8 cellular contexts compared by ENCODE assay signal in the genomic region with DNA sequence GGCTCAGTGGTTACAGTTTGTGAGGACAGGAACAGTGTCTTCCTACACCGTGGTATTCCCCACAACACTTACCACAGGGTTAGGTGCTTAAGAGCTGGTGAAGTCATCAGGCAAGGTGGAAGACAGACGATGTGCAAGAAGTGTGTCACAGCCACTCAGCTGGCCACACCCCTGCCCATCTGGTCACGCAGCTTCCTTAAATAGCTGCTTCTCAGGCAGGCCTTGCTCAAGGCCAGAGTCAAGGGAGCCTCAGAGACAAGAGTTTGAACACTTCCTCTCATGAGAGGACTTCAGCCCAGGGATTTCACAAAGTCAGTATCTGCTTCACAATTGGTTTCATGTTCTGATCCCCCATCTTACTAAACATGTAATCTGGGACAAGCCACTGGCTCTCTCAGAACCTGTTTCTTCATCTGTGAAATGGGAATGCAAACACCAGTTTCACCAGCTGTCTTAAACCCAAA.
DNase-seq lines count a peak whose midpoint lies in the region; ATAC-seq and TF ChIP-seq lines count a peak whose summit lies in the region.

No MANE protein-coding gene starts in this region.

- no peaks in the 10 kb centered on the region for H3K9me3 ChIP-seq in CD4-positive, alpha-beta T cell (ENCODE audit: control insufficient read depth, low read length)
- H3K9me3 ChIP-seq in uterus = no peaks in the 10 kb centered on the region
- no peaks in the 10 kb centered on the region for H3K9me3 ChIP-seq in osteoblast (ENCODE audit: low read depth, low read length)

- H3K27ac ChIP-seq in CD4-positive, alpha-beta T cell (ENCODE audit: low read depth, low read length) = no peak overlapping the region
- H3K27ac ChIP-seq in uterus (no peak overlapping the region), osteoblast (ENCODE audit: low read depth, low read length) (no peak overlapping the region)

- H3K27me3 ChIP-seq in CD4-positive, alpha-beta T cell (ENCODE audit: control insufficient read depth, insufficient read depth, low read length) = no peaks in the 10 kb centered on the region
- H3K27me3 ChIP-seq in uterus (no peaks in the 10 kb centered on the region), osteoblast (ENCODE audit: insufficient read depth, low read length) (no peaks in the 10 kb centered on the region)

- TF ChIP-seq CTCF in CD4-positive, alpha-beta T cell (IDR thresholded peaks at IDR 0.05) = no peak
- TF ChIP-seq CTCF in uterus (IDR thresholded peaks at IDR 0.05) = no peak
- no peak for TF ChIP-seq CTCF in osteoblast (IDR thresholded peaks at IDR 0.05; ENCODE audit: extremely low read depth, low read depth, low read length)

- H3K9me3 Mint-ChIP-seq in CD4-positive, alpha-beta T cell = no peaks in the 10 kb centered on the region
- H3K9me3 Mint-ChIP-seq in immature natural killer cell = no peaks in the 10 kb centered on the region

- H3K4me2 ChIP-seq in osteoblast (ENCODE audit: insufficient read depth, low read length) = no peak overlapping the region

- CTCF ChIA-PET in CD4-positive, alpha-beta T cell (lab: Charles Lee) = no interaction called here

- DNase-seq in CD4-positive, alpha-beta T cell = no peak
- DNase-seq in GM19240 (ENCODE audit: insufficient read length, low spot score) (peak; percentile 18), SKM-1 treated with dmso at 0.1 percent for 144 hours (lab: John Stamatoyannopoulos, UW; ENCODE audit: unreplicated experiment) (peak; percentile 98), immature natural killer cell (peak; percentile 56 to 70 (median 66)), uterus (no peak), osteoblast (ENCODE audit: insufficient read length, low spot score, missing footprints) (no peak)
- no peak for DNase-seq in effector CD8-positive, alpha-beta T cell (lab: John Stamatoyannopoulos, UW)

- H4K20me1 ChIP-seq in osteoblast (ENCODE audit: insufficient read depth, low read length) = no peaks in the 10 kb centered on the region

- H3K4me3 ChIP-seq in uterus = no peak overlapping the region
- no peak overlapping the region for H3K4me3 ChIP-seq in osteoblast (ENCODE audit: insufficient read depth, low read length)

- H3K27me3 Mint-ChIP-seq in CD4-positive, alpha-beta T cell = no peaks in the 10 kb centered on the region
- H3K27me3 Mint-ChIP-seq in immature natural killer cell (ENCODE audit: low read depth in 3 of 3) = no peaks in the 10 kb centered on the region

- H3K27ac Mint-ChIP-seq in CD4-positive, alpha-beta T cell = no peak overlapping the region
- peak overlapping the region; percentile 83 to 93 (median 89) for H3K27ac Mint-ChIP-seq in immature natural killer cell

- no peaks in the 10 kb centered on the region for H3K36me3 Mint-ChIP-seq in CD4-positive, alpha-beta T cell (ENCODE audit: low read depth)
- peaks cover 11 to 25% (median 12%) of the 10 kb centered on the region in 3 donors for H3K36me3 Mint-ChIP-seq in immature natural killer cell

- no peak overlapping the region for H2AFZ ChIP-seq in osteoblast (ENCODE audit: low read length)

- intact Hi-C loops in CD4-positive, alpha-beta T cell (cut with DNase I, micrococcal nuclease) = no loop called here
- intact Hi-C loops in uterus (cut with DNase I; ENCODE audit: low total_unique reads) = no loop called here

- H3K4me1 ChIP-seq in uterus = no peaks in the 10 kb centered on the region
- peaks cover 18% of the 10 kb centered on the region for H3K4me1 ChIP-seq in osteoblast (ENCODE audit: insufficient read depth, low read length)

- ATAC-seq in CD4-positive, alpha-beta T cell (ENCODE audit: poor library complexity) = peak; percentile 37
- ATAC-seq in HG03108 (IDR thresholded peaks at IDR 0.05; ENCODE audit: unreplicated experiment) = peak; percentile 95

- POLR2A ChIA-PET in CD4-positive, alpha-beta T cell (lab: Charles Lee) = no interaction called here

- H3K79me2 ChIP-seq in osteoblast (ENCODE audit: insufficient read depth, low read length) = no peaks in the 10 kb centered on the region

- H3K4me3 Mint-ChIP-seq in CD4-positive, alpha-beta T cell = no peak overlapping the region
- H3K4me3 Mint-ChIP-seq in immature natural killer cell = peak overlapping the region in 3 of 5 donors; percentile 1 to 55 (median 22)

- TF ChIP-seq POLR2A in uterus (IDR thresholded peaks at IDR 0.05) = no peak

- H3K4me1 Mint-ChIP-seq in CD4-positive, alpha-beta T cell (ENCODE audit: low read depth) = peaks cover 5% of the 10 kb centered on the region
- H3K4me1 Mint-ChIP-seq in immature natural killer cell = peaks cover 14 to 20% of the 10 kb centered on the region in 2 donors

- H3K36me3 ChIP-seq in uterus (no peaks in the 10 kb centered on the region), osteoblast (ENCODE audit: insufficient read depth, low read length) (no peaks in the 10 kb centered on the region)

Comparison
In these comparisons a context has a peak if more than half of its experiments do, and no peak if none do; other contexts are left out.
1. DNase-seq: peak in GM19240 (single experiment), SKM-1 treated with dmso at 0.1 percent for 144 hours (single experiment) and immature natural killer cell (3 of 3); none in CD4-positive, alpha-beta T cell (0 of 10), uterus (0 of 2), effector CD8-positive, alpha-beta T cell (single experiment) and osteoblast (single experiment).